In the genomic region with DNA sequence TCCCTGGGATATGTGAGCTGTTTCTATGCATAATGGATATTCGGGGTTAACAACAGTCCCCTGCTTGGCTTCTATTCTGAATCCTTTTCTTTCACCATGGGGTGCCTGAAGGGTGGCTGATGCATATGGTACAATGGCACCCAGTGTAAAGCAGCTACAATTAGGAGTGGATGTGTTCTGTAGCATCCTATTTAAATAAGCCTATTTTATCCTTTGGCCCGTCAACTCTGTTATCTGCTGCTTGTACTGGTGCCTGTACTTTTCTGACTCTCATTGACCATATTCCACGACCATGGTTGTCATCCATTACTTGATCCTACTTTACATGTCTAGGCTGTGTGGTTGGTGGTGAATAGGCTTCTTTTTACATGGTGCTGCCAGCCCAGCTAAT, we compare ENCODE assay signal across 8 cellular contexts. TPM values are rescaled to one million over a fixed set of nuclear protein-coding genes. Genes with fewer than 3 reads are reported as not detected.
DNase-seq lines count a peak whose midpoint lies in the region; ATAC-seq and TF ChIP-seq lines count a peak whose summit lies in the region.

No MANE protein-coding gene starts in this region.

- no peak for DNase-seq in effector memory CD8-positive, alpha-beta T cell
- no peak for DNase-seq in neural crest cell (ENCODE audit: low read depth, low spot score)
- no peak for DNase-seq in DMS79 treated with DMSO at 0.1 percent for 48 hours (lab: John Stamatoyannopoulos, UW)
- DNase-seq in NCI-H2029 treated with DMSO at 0.1 percent for 48 hours (lab: John Stamatoyannopoulos, UW) = no peak
- no peak for DNase-seq in middle frontal gyrus (ENCODE audit: extremely low spot score, low spot score)

- peak overlapping the region; percentile 93 to 94 for H3K27ac Mint-ChIP-seq in effector memory CD8-positive, alpha-beta T cell
- no peak overlapping the region for H3K27ac Mint-ChIP-seq in neural crest cell (ENCODE audit: unreplicated experiment)

- H3K27ac ChIP-seq in C4-2B = peak overlapping the region; percentile 91; the same call in 1 of the 2 replicates

- TF ChIP-seq CTCF in C4-2B (conservative IDR thresholded peaks at IDR 0.05) = no peak
- no peak for TF ChIP-seq CTCF in Loucy (conservative IDR thresholded peaks at IDR 0.05; ENCODE audit: low read length)
- no peak for TF ChIP-seq CTCF in neural crest cell (conservative IDR thresholded peaks at IDR 0.05)

- peaks cover 39% of the 10 kb centered on the region for H3K36me3 Mint-ChIP-seq in effector memory CD8-positive, alpha-beta T cell (ENCODE audit: insufficient read depth)
- peaks cover 88% of the 10 kb centered on the region for H3K36me3 Mint-ChIP-seq in neural crest cell (ENCODE audit: low read depth)

- peak overlapping the region; percentile 98 for H3K4me3 ChIP-seq in Loucy (ENCODE audit: low read length, poor library complexity, severe bottlenecking)

- no peak overlapping the region for H2AFZ ChIP-seq in Loucy (ENCODE audit: low read length)

- H3K9me3 ChIP-seq in Loucy (ENCODE audit: insufficient read depth, low read depth, low read length) = peaks cover 3% of the 10 kb centered on the region; the same call in 1 of the 2 replicates

- H3K9me2 ChIP-seq in Loucy (replicated peaks; ENCODE audit: low read depth, low read length) = no peaks in the 10 kb centered on the region

- H3K4me1 Mint-ChIP-seq in effector memory CD8-positive, alpha-beta T cell (ENCODE audit: low read depth in 2 of 2) = peaks cover 20 to 27% of the 10 kb centered on the region in 2 donors
- H3K4me1 Mint-ChIP-seq in neural crest cell = peaks cover 41% of the 10 kb centered on the region

- peaks cover 46% of the 10 kb centered on the region for H4K20me1 ChIP-seq in Loucy (ENCODE audit: insufficient read depth, low read length, poor library complexity, severe bottlenecking)

- no peaks in the 10 kb centered on the region for H3K27me3 Mint-ChIP-seq in effector memory CD8-positive, alpha-beta T cell
- peaks cover 3% of the 10 kb centered on the region for H3K27me3 Mint-ChIP-seq in neural crest cell (ENCODE audit: low read depth)

- peaks cover 34% of the 10 kb centered on the region for H3K4me1 ChIP-seq in Loucy (ENCODE audit: insufficient read depth, low read length, poor library complexity, severe bottlenecking)

- H3K4me3 Mint-ChIP-seq in effector memory CD8-positive, alpha-beta T cell = peak overlapping the region; percentile 86 to 87
- H3K4me3 Mint-ChIP-seq in neural crest cell = peak overlapping the region; percentile 98

- H3K79me2 ChIP-seq in Loucy (ENCODE audit: insufficient read depth, low read length) = peaks cover 79% of the 10 kb centered on the region

- H3K9me3 Mint-ChIP-seq in effector memory CD8-positive, alpha-beta T cell = peaks cover 4 to 7% of the 10 kb centered on the region in 2 donors
- H3K9me3 Mint-ChIP-seq in neural crest cell = peaks cover 47% of the 10 kb centered on the region

- no peaks in the 10 kb centered on the region for H3K27me3 ChIP-seq in Loucy (ENCODE audit: insufficient read depth, low read length, poor library complexity, severe bottlenecking)

- H3K36me3 ChIP-seq in Loucy (ENCODE audit: insufficient read depth, low read length) = peaks cover 34% of the 10 kb centered on the region

- H3K4me2 ChIP-seq in Loucy (ENCODE audit: low read depth, low read length, poor library complexity, severe bottlenecking) = peak overlapping the region; percentile 96

- H3F3A ChIP-seq in Loucy (ENCODE audit: low read depth) = no peaks in the 10 kb centered on the region

- ATAC-seq in effector memory CD8-positive, alpha-beta T cell (replicated peaks) = no peak
- no peak for ATAC-seq in GM21619 (IDR thresholded peaks at IDR 0.05; ENCODE audit: unreplicated experiment)

- H3K9ac ChIP-seq in Loucy (ENCODE audit: low read depth, low read length, poor library complexity, severe bottlenecking) = peak overlapping the region; percentile 80

RNA-seq across cellular contexts. Expression of a gene that starts 1.3 kb away (rescaled TPM):
- total RNA-seq in neural crest cell = 114 and 120 TPM in 2 replicates

RNA-seq across cellular contexts. Expression of a gene that starts 1.8 kb away (rescaled TPM):
- total RNA-seq in neural crest cell = 38.8 and 44.2 TPM in 2 replicates
